In the genomic region with DNA sequence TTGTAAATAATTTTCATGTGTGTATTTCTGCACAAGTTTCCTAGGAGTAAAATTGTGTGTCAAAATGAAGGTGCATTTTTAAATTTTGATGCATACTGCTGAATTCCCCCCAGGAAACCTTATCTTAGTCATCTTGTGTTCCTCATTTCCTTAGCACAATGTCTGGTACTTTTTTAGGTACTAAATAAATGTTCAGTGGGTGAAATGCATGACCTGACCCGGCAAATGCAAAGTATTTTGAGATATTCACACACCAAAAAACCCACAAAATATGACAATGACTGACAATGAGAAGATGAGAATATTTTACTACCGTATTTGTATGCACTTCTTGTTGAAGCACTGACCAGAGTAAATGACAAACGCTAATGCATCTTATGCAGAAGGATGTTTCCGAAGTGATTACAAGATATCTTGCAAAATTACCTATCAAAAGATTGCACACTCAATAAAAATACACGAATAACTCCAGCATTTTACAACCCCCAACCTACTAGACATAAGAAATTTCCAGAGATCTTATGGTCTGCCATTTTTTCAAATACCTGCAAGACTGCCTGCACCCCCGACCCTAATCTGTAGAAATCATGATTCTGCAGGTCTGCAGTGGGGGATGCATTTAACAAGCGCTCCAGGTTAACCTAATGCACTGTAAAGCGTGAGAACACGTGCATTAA, we compare ENCODE assay signal across 8 cellular contexts. TPM values are rescaled to one million over a fixed set of nuclear protein-coding genes. Genes with fewer than 3 reads are reported as not detected.
A peak's percentile ranks its signal among the peaks of the same experiment; 100 is the strongest.
DNase-seq lines count a peak whose midpoint lies in the region; ATAC-seq and TF ChIP-seq lines count a peak whose summit lies in the region.

No MANE protein-coding gene starts in this region.

- H3K27ac ChIP-seq in HL-60 (replicated peaks): peak overlapping the region; percentile 68
- H3K27ac ChIP-seq in brain microvascular endothelial cell: no peak overlapping the region

- H3K4me1 ChIP-seq in mononuclear cell (ENCODE audit: insufficient read depth, low read length): peaks cover 39% of the 10 kb centered on the region

- H3K27me3 ChIP-seq in HL-60 (ENCODE audit: insufficient read depth, poor library complexity, severe bottlenecking): no peaks in the 10 kb centered on the region
- no peaks in the 10 kb centered on the region for H3K27me3 ChIP-seq in brain microvascular endothelial cell (replicated peaks)
- no peaks in the 10 kb centered on the region for H3K27me3 ChIP-seq in mononuclear cell (ENCODE audit: insufficient read depth, low read length)

- in situ Hi-C loops in GM13977 (cut with MboI; ENCODE audit: low pct_unique_long_range_greater_than_20kb, low sequenced_read_pairs, unreplicated experiment) (no loop called here), brain microvascular endothelial cell (cut with HindIII; ENCODE audit: low pct_ligation_motif_present, low sequenced_read_pairs) (no loop called here)

- H3K36me3 ChIP-seq in brain microvascular endothelial cell (replicated peaks): peaks cover 2% of the 10 kb centered on the region

- DNase-seq in GM13977 (ENCODE audit: low spot score) (peak; percentile 58), HL-60 (ENCODE audit: low read depth in 1 of 2, low spot score in 1 of 2) (no peak), brain microvascular endothelial cell (no peak), NCI-H446 treated with DMSO at 0.1 percent for 48 hours (lab: John Stamatoyannopoulos, UW) (no peak), posterior vena cava (ENCODE audit: low spot score) (no peak)

- ATAC-seq in GM21367 (IDR thresholded peaks at IDR 0.05; ENCODE audit: unreplicated experiment) (no peak), HG03108 (IDR thresholded peaks at IDR 0.05; ENCODE audit: unreplicated experiment) (no peak)

- TF ChIP-seq CTCF in GM13977 (IDR thresholded peaks at IDR 0.05; ENCODE audit: extremely low read depth, insufficient read depth, missing control alignments) (no peak), HL-60 (IDR thresholded peaks at IDR 0.05; ENCODE audit: insufficient read depth, low read length) (no peak), brain microvascular endothelial cell (IDR thresholded peaks at IDR 0.05; ENCODE audit: low read depth, low read length, missing control alignments) (no peak)

- H3K4me3 ChIP-seq in HL-60 (replicated peaks; ENCODE audit: insufficient read depth, low read length): peak overlapping the region; percentile 39
- peak overlapping the region; percentile 98 for H3K4me3 ChIP-seq in brain microvascular endothelial cell (ENCODE audit: low read depth, low read length)
- peak overlapping the region; percentile 94 for H3K4me3 ChIP-seq in mononuclear cell (ENCODE audit: low read length)

- H3K9me3 ChIP-seq in mononuclear cell (ENCODE audit: low read depth, low read length): no peaks in the 10 kb centered on the region

- intact Hi-C loops in posterior vena cava (cut with DNase I): no loop called here

RNA-seq across cellular contexts. Expression of gene PRKAB1, which starts 0.9 kb away (rescaled TPM):
- total RNA-seq in mononuclear cell (10.2 TPM), posterior vena cava (10 to 100 TPM; 19.0 to 24.0 TPM)

Comparison
In these comparisons a context has a peak if more than half of its experiments do, and no peak if none do; other contexts are left out.
1. H3K4me3 ChIP-seq: peak in every context shown above with its lines; median percentile 98 in brain microvascular endothelial cell; 94 in mononuclear cell; 39 in HL-60.